In genomic region chr20:18645851-18646250, GRCh38 we compare ENCODE assay signal across 1 cellular context.
TF ChIP-seq lines count a peak whose summit lies in the region.

No MANE protein-coding gene starts in this region.

TF ChIP-seq in GM23338, 12 proteins besides CTCF, POLR2A, EP300 and RAD21 (continued from another document):
- no peak for TF ChIP-seq ZNF462 (CRISPR knock-in tag; IDR thresholded peaks at IDR 0.05)
- TF ChIP-seq ETS1 (IDR thresholded peaks at IDR 0.05) = no peak
- no peak for TF ChIP-seq REST (IDR thresholded peaks at IDR 0.05; ENCODE audit: unreplicated experiment)
- TF ChIP-seq ZNF331 (CRISPR knock-in tag; IDR thresholded peaks at IDR 0.05; ENCODE audit: low read depth) = no peak
- no peak for TF ChIP-seq EZH2 (IDR thresholded peaks at IDR 0.05; ENCODE audit: low read depth, unreplicated experiment)
